Comparison of ENCODE assay signal across 17 cellular contexts in genomic region chr1:34740161-34740875, GRCh38. TPM values are rescaled to one million over a fixed set of nuclear protein-coding genes. Genes with fewer than 3 reads are reported as not detected.
A peak's percentile ranks its signal among the peaks of the same experiment; 100 is the strongest.
DNase-seq lines count a peak whose midpoint lies in the region; ATAC-seq and TF ChIP-seq lines count a peak whose summit lies in the region.
"Had no signal": no experiment of that assay in that cellular context is flagged by ENCODE, and none has a peak within 500 bp of the region (broad histone marks: within the 10 kb centered on the region; RNA-seq: fewer than 3 reads in every experiment).

No MANE protein-coding gene starts in this region.

- no peak overlapping the region for H3K4me3 Mint-ChIP-seq in activated T-cell treated with anti-CD3 and anti-CD28 coated beads, Interleukin-2, amount 50 U/mL, for 72 hours
- H3K4me3 Mint-ChIP-seq: activated T-cell treated with anti-CD3 and anti-CD28 coated beads, Interleukin-2, amount 50 U/mL, for 4 hours; T-helper 1 cell treated with Interleukin-12 subunit alpha and Interleukin-12 subunit beta and Interleukin-4 antibody, amounts not matched to agents 30 μg/mL and 1 μg/mL, for 36 hours had no signal

- H3K4me3 ChIP-seq in SK-N-SH (ENCODE audit: low read depth in 2 of 2, low read length in 1 of 2) (no peak overlapping the region), upper lobe of left lung (no peak overlapping the region)
- H3K4me3 ChIP-seq: adrenal gland had no signal

- H3K27ac Mint-ChIP-seq in activated T-cell treated with anti-CD3 and anti-CD28 coated beads, Interleukin-2, amount 50 U/mL, for 72 hours, result no peak overlapping the region
- H3K27ac Mint-ChIP-seq: T-helper 1 cell treated with Interleukin-12 subunit alpha and Interleukin-12 subunit beta and Interleukin-4 antibody, amounts not matched to agents 30 μg/mL and 1 μg/mL, for 36 hours had no signal

- DNase-seq in SK-N-SH (no peak), OCI-M1 (lab: John Stamatoyannopoulos, UW) (peak; percentile 4), iPS-NIHi7 (ENCODE audit: extremely low spot score) (peak; percentile 76), upper lobe of left lung (peak; percentile 50 to 62), HK-2 (ENCODE audit: unreplicated experiment) (no peak)
- DNase-seq in activated T-cell treated with anti-CD3 and anti-CD28 coated beads, Interleukin-2, amount 50 U/mL, for 72 hours, result no peak
- DNase-seq: activated T-cell treated with anti-CD3 and anti-CD28 coated beads, Interleukin-2, amount 50 U/mL, for 4 hours; adrenal gland; NCI-H226 had no signal

- H3K27me3 ChIP-seq in SK-N-SH (ENCODE audit: insufficient read depth), result no peaks in the 10 kb centered on the region
- H3K27me3 ChIP-seq in upper lobe of left lung, result no peaks in the 10 kb centered on the region
- H3K27me3 ChIP-seq: adrenal gland had no signal

- no peak for TF ChIP-seq POLR2A in upper lobe of left lung (IDR thresholded peaks at IDR 0.05)

- H3K36me3 Mint-ChIP-seq in activated T-cell treated with anti-CD3 and anti-CD28 coated beads, Interleukin-2, amount 50 U/mL, for 72 hours (ENCODE audit: insufficient read depth in 2 of 2), result no peaks in the 10 kb centered on the region

- no peaks in the 10 kb centered on the region for H4K20me1 ChIP-seq in SK-N-SH (ENCODE audit: insufficient read depth)

- no peak overlapping the region for H3K9ac ChIP-seq in SK-N-SH

- CTCF ChIA-PET in SK-N-SH (lab: Yijun Ruan, JAX), result interaction anchor here (0.9 to 4.9 kb wide), 10 partner anchors 10 to 1107 kb away, joined by 3 to 57 read pairs (median 4); partner anchors contain the start of gene GJB5

- 46% methylated on average over 18 of the region's 18 CpGs for WGBS in SK-N-SH (ENCODE audit: low lambda C conversion rate)
- 39 to 41% methylated on average over 18 of the region's 18 CpGs for WGBS in upper lobe of left lung, 2 donors

- H3K27me3 Mint-ChIP-seq in activated T-cell treated with anti-CD3 and anti-CD28 coated beads, Interleukin-2, amount 50 U/mL, for 72 hours (ENCODE audit: low read depth), result no peaks in the 10 kb centered on the region

- H3K27ac ChIP-seq in SK-N-SH (ENCODE audit: low read depth in 2 of 2, low read length in 1 of 2) (no peak overlapping the region), upper lobe of left lung (no peak overlapping the region)
- H3K27ac ChIP-seq: adrenal gland had no signal

- ATAC-seq in SK-N-SH treated with all-trans-retinoic acid at 6 μM for 48 hours (no peak), upper lobe of left lung (ENCODE audit: low FRiP score in 2 of 2) (no peak), HG03442 (IDR thresholded peaks at IDR 0.05; ENCODE audit: unreplicated experiment) (no peak)
- ATAC-seq in activated T-cell treated with anti-CD3 and anti-CD28 coated beads, Interleukin-2, amount 50 U/mL, for 72 hours (replicated peaks in 1 of 2), result no peak
- ATAC-seq: activated T-cell treated with anti-CD3 and anti-CD28 coated beads, Interleukin-2, amount 50 U/mL, for 4 hours had no signal

- TF ChIP-seq EP300 in SK-N-SH (IDR thresholded peaks at IDR 0.05; ENCODE audit: borderline replicate concordance in 1 of 2, low read depth in 1 of 2, low read length in 1 of 2) (no peak), upper lobe of left lung (IDR thresholded peaks at IDR 0.05) (no peak)

- H3K4me1 ChIP-seq in SK-N-SH (ENCODE audit: control insufficient read depth in 1 of 2, insufficient read depth in 2 of 2, low read depth in 1 of 2, low read length in 1 of 2) (peaks cover 0 to 8% of the 10 kb centered on the region in 2 experiments; a peak in 1 of 4 replicates), upper lobe of left lung (no peaks in the 10 kb centered on the region)
- H3K4me1 ChIP-seq: adrenal gland had no signal

- no peaks in the 10 kb centered on the region for H3K9me3 Mint-ChIP-seq in activated T-cell treated with anti-CD3 and anti-CD28 coated beads, Interleukin-2, amount 50 U/mL, for 72 hours
- H3K9me3 Mint-ChIP-seq: activated T-cell treated with anti-CD3 and anti-CD28 coated beads, Interleukin-2, amount 50 U/mL, for 4 hours; T-helper 1 cell treated with Interleukin-12 subunit alpha and Interleukin-12 subunit beta and Interleukin-4 antibody, amounts not matched to agents 30 μg/mL and 1 μg/mL, for 36 hours had no signal

- TF ChIP-seq CTCF in SK-N-SH (IDR thresholded peaks at IDR 0.05), result no peak
- TF ChIP-seq CTCF in upper lobe of left lung (IDR thresholded peaks at IDR 0.05), result no peak

- no peaks in the 10 kb centered on the region for H3K36me3 ChIP-seq in SK-N-SH (replicated peaks in 1 of 2; ENCODE audit: control insufficient read depth in 1 of 2, insufficient read depth in 2 of 2, low read length in 1 of 2)
- no peaks in the 10 kb centered on the region for H3K36me3 ChIP-seq in upper lobe of left lung
- H3K36me3 ChIP-seq: adrenal gland had no signal

- peak; percentile 49 for TF ChIP-seq RAD21 in SK-N-SH (IDR thresholded peaks at IDR 0.05; ENCODE audit: low read length)

- H3K4me1 Mint-ChIP-seq in activated T-cell treated with anti-CD3 and anti-CD28 coated beads, Interleukin-2, amount 50 U/mL, for 72 hours (ENCODE audit: low read depth), result no peaks in the 10 kb centered on the region

- no peaks in the 10 kb centered on the region for H3K9me2 ChIP-seq in SK-N-SH

- no peaks in the 10 kb centered on the region for H3F3A ChIP-seq in SK-N-SH (replicated peaks; ENCODE audit: insufficient read depth)

- H3K4me2 ChIP-seq in SK-N-SH, result no peak overlapping the region

- no peaks in the 10 kb centered on the region for H3K79me2 ChIP-seq in SK-N-SH (ENCODE audit: insufficient read depth)

- H3K9me3 ChIP-seq in SK-N-SH (no peaks in the 10 kb centered on the region), upper lobe of left lung (no peaks in the 10 kb centered on the region)
- H3K9me3 ChIP-seq: adrenal gland had no signal

- POLR2A ChIA-PET in SK-N-SH (lab: Yijun Ruan, JAX), result no interaction called here

- no peak overlapping the region for H2AFZ ChIP-seq in SK-N-SH (ENCODE audit: low read depth)

TF ChIP-seq in SK-N-SH, 30 proteins besides CTCF, POLR2A, EP300 and RAD21:
- no peak for TF ChIP-seq MAX (IDR thresholded peaks at IDR 0.05; ENCODE audit: low read depth)
- no peak for TF ChIP-seq ELF1 (IDR thresholded peaks at IDR 0.05)
- no peak for TF ChIP-seq SMC3 (IDR thresholded peaks at IDR 0.05; ENCODE audit: low read depth, low read length)
- no peak for TF ChIP-seq CHD2 (IDR thresholded peaks at IDR 0.05; ENCODE audit: low read length, partially characterized antibody)
- TF ChIP-seq YY1 (IDR thresholded peaks at IDR 0.05; ENCODE audit: low read depth), result no peak
- TF ChIP-seq JUND (IDR thresholded peaks at IDR 0.05), result no peak
- no peak for TF ChIP-seq GATA2 (CRISPR knock-in tag; IDR thresholded peaks at IDR 0.05)
- TF ChIP-seq GABPA (IDR thresholded peaks at IDR 0.05; ENCODE audit: low read depth), result no peak
- TF ChIP-seq FOXJ3 (CRISPR knock-in tag; IDR thresholded peaks at IDR 0.05), result no peak
- no peak for TF ChIP-seq NRF1 (IDR thresholded peaks at IDR 0.05; ENCODE audit: low read depth, low read length)

TF ChIP-seq in SK-N-SH treated with all-trans-retinoic acid at 6 μM for 48 hours, 23 proteins besides CTCF, POLR2A, EP300 and RAD21:
- TF ChIP-seq RARB (CRISPR knock-in tag; IDR thresholded peaks at IDR 0.05) (no peak), TOX (CRISPR knock-in tag; IDR thresholded peaks at IDR 0.05; ENCODE audit: borderline replicate concordance) (no peak), TCF4 (CRISPR knock-in tag; IDR thresholded peaks at IDR 0.05; ENCODE audit: borderline replicate concordance) (no peak), ZC3H10 (CRISPR knock-in tag; IDR thresholded peaks at IDR 0.05) (no peak), SNAI2 (CRISPR knock-in tag; IDR thresholded peaks at IDR 0.05) (no peak)

RNA-seq across cellular contexts. Expression of gene GJB5, which starts 14.5 kb away (rescaled TPM):
- polyA plus RNA-seq in SK-N-SH (2012; rRNA removed), result not detected in 2 replicates
- not detected in 2 replicates for polyA plus RNA-seq in SK-N-SH (2012; cell fraction: cytosol; rRNA removed)
- not detected in 2 replicates for polyA plus RNA-seq in SK-N-SH (2012; cell fraction: nucleus; rRNA removed)
- under 1 TPM in 3 of 6 donors, not detected in 3; 0.17 to 0.89 (median 0.30) TPM for total RNA-seq in upper lobe of left lung
- total RNA-seq in activated T-cell treated with anti-CD3 and anti-CD28 coated beads, Interleukin-2, amount 50 U/mL, for 72 hours, result not detected
- total RNA-seq: activated T-cell treated with anti-CD3 and anti-CD28 coated beads, Interleukin-2, amount 50 U/mL, for 4 hours; adrenal gland; fibroblast of lung; mesenteric fat pad; omental fat pad; RPMI7951; subcutaneous adipose tissue had no signal
- polyA plus RNA-seq: adrenal gland, fibroblast of lung had no signal

RNA-seq across cellular contexts. Expression of gene GJB4, which starts 19.2 kb away (rescaled TPM):
- polyA plus RNA-seq in SK-N-SH (2012; rRNA removed), result not detected in 2 replicates
- not detected in 2 replicates for polyA plus RNA-seq in SK-N-SH (2012; cell fraction: cytosol; rRNA removed)
- not detected in 2 replicates for polyA plus RNA-seq in SK-N-SH (2012; cell fraction: nucleus; rRNA removed)
- not detected for total RNA-seq in upper lobe of left lung
- not detected for total RNA-seq in activated T-cell treated with anti-CD3 and anti-CD28 coated beads, Interleukin-2, amount 50 U/mL, for 72 hours
- total RNA-seq: activated T-cell treated with anti-CD3 and anti-CD28 coated beads, Interleukin-2, amount 50 U/mL, for 4 hours; adrenal gland; fibroblast of lung; mesenteric fat pad; omental fat pad; RPMI7951; subcutaneous adipose tissue had no signal
- polyA plus RNA-seq: adrenal gland, fibroblast of lung had no signal

RNA-seq across cellular contexts. Expression of gene GJB3, which starts 40.7 kb away (rescaled TPM):
- polyA plus RNA-seq in SK-N-SH (2012; rRNA removed), result not detected in 2 replicates
- polyA plus RNA-seq in SK-N-SH (2012; cell fraction: cytosol; rRNA removed), result not detected in 2 replicates
- not detected in 2 replicates for polyA plus RNA-seq in SK-N-SH (2012; cell fraction: nucleus; rRNA removed)
- total RNA-seq in upper lobe of left lung, result 1 to 10 TPM in 2 of 6 donors, under 1 TPM in 2, not detected in 2; 0.29 to 3.3 (median 1.4) TPM
- not detected for total RNA-seq in activated T-cell treated with anti-CD3 and anti-CD28 coated beads, Interleukin-2, amount 50 U/mL, for 72 hours
- total RNA-seq: activated T-cell treated with anti-CD3 and anti-CD28 coated beads, Interleukin-2, amount 50 U/mL, for 4 hours; fibroblast of lung; mesenteric fat pad; omental fat pad; RPMI7951; subcutaneous adipose tissue had no signal
- polyA plus RNA-seq: fibroblast of lung had no signal

RNA-seq across cellular contexts. Expression of gene GJA4, which starts 52.5 kb away (rescaled TPM):
- not detected in 2 replicates for polyA plus RNA-seq in SK-N-SH (2012; rRNA removed)
- polyA plus RNA-seq in SK-N-SH (2012; cell fraction: cytosol; rRNA removed), result not detected in 2 replicates
- not detected in 2 replicates for polyA plus RNA-seq in SK-N-SH (2012; cell fraction: nucleus; rRNA removed)
- 10 to 100 TPM in 4 of 6 donors, 1 to 10 TPM in 2; 5.2 to 41.1 (median 19.2) TPM for total RNA-seq in upper lobe of left lung
- total RNA-seq in activated T-cell treated with anti-CD3 and anti-CD28 coated beads, Interleukin-2, amount 50 U/mL, for 72 hours, result under 1 TPM; 0.17 to 0.44 TPM
- total RNA-seq: fibroblast of lung, RPMI7951 had no signal
- polyA plus RNA-seq: fibroblast of lung had no signal

Comparison
In these comparisons a context has a peak if more than half of its experiments do, and no peak if none do; other contexts are left out.
1. DNase-seq: peak in OCI-M1 (single experiment), iPS-NIHi7 (single experiment) and upper lobe of left lung (2 of 2); none in SK-N-SH (single experiment), HK-2 (single experiment) and activated T-cell treated with anti-CD3 and anti-CD28 coated beads, Interleukin-2, amount 50 U/mL, for 72 hours (0 of 2).